In the genomic region with DNA sequence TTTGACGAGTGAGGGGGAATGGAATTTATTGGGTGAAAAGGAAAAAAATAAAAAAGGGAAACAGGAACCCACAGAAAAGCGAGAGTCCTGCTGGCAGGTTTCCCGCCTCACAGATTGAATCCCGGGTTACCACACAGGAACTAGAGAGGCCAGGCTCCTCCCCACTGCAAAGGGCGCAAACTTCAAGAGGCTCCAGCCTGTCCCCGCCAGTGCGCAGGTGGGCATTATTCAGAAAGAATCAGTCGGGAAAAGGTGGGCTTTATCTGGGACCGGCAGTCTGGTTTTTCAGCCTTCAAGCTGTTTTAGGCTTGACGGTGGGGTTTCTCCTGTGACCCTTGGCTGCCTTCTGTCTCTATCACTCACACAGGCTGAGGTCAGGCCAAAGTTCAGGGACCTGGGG, we compare ENCODE assay signal across 19 cellular contexts.
DNase-seq lines count a peak whose midpoint lies in the region; ATAC-seq and TF ChIP-seq lines count a peak whose summit lies in the region.
"Had no signal": no experiment of that assay in that cellular context is flagged by ENCODE, and none has a peak within 500 bp of the region (broad histone marks: within the 10 kb centered on the region; RNA-seq: fewer than 3 reads in every experiment).

No MANE protein-coding gene starts in this region.

- no peak overlapping the region for H3K56ac ChIP-seq in H9 (ENCODE audit: insufficient read length, low read depth, low read length)

- no peak overlapping the region for H2BK120ac ChIP-seq in H9 (ENCODE audit: low read depth, low read length, poor library complexity, severe bottlenecking)

- H3K27ac ChIP-seq in H9 (ENCODE audit: insufficient read length, low read depth, low read length), result no peak overlapping the region
- no peak overlapping the region for H3K27ac ChIP-seq in endodermal cell (ENCODE audit: low read depth, low read length)
- H3K27ac ChIP-seq in smooth muscle cell (ENCODE audit: low read depth), result no peak overlapping the region
- H3K27ac ChIP-seq: C4-2B, KMS-11, Peyer's patch had no signal

- peaks cover 30 to 49% of the 10 kb centered on the region in 2 experiments for H3K4me1 Mint-ChIP-seq in H9
- H3K4me1 Mint-ChIP-seq in endodermal cell, result peaks cover 24% of the 10 kb centered on the region
- no peaks in the 10 kb centered on the region for H3K4me1 Mint-ChIP-seq in mesothelial cell of epicardium

- H3K9ac ChIP-seq in H9 (ENCODE audit: extremely low read depth, insufficient read length, low read length) (no peak overlapping the region), endodermal cell (ENCODE audit: extremely low read depth, low read length, poor library complexity, severe bottlenecking) (no peak overlapping the region), smooth muscle cell (ENCODE audit: low read depth) (no peak overlapping the region)
- H3K9ac ChIP-seq: KMS-11 had no signal

- no peaks in the 10 kb centered on the region for H3F3A ChIP-seq in smooth muscle cell (ENCODE audit: low read depth)

- intact Hi-C loops in mucosa of descending colon (cut with DNase I, micrococcal nuclease), result no loop called here

- H3K4ac ChIP-seq in H9 (ENCODE audit: low read depth, low read length), result no peak overlapping the region; the same call in 1 of the 2 replicates

- no peaks in the 10 kb centered on the region for H4K20me1 ChIP-seq in H9 (ENCODE audit: control insufficient read depth, insufficient read depth, insufficient read length)
- no peaks in the 10 kb centered on the region for H4K20me1 ChIP-seq in smooth muscle cell (ENCODE audit: low read depth)

- H2BK20ac ChIP-seq in H9 (ENCODE audit: low read depth, low read length, poor library complexity, severe bottlenecking), result no peak overlapping the region

- H4K91ac ChIP-seq in H9 (ENCODE audit: insufficient read length, low read depth, low read length), result no peak overlapping the region

- DNase-seq in H9 (peak; percentile 71), endodermal cell (peak; percentile 63), mesothelial cell of epicardium (ENCODE audit: low spot score in 2 of 2, unreplicated experiment in 2 of 2) (no peak), smooth muscle cell (lab: John Stamatoyannopoulos, UW; ENCODE audit: unreplicated experiment) (no peak), mucosa of descending colon (no peak), NCI-H1436 (lab: John Stamatoyannopoulos, UW) (no peak), DMS79 (lab: John Stamatoyannopoulos, UW) (no peak)
- DNase-seq: DMS53, EL, HCEC 1CT, IMR-90, NCI-H1105, NCI-H2081, NCI-H2171, NCI-H526, Peyer's patch had no signal

- TF ChIP-seq CTCF in H9 (conservative IDR thresholded peaks at IDR 0.05), result no peak
- no peak for TF ChIP-seq CTCF in endodermal cell (conservative IDR thresholded peaks at IDR 0.05)
- TF ChIP-seq CTCF in mesothelial cell of epicardium (IDR thresholded peaks at IDR 0.05; ENCODE audit: unreplicated experiment), result no peak
- TF ChIP-seq CTCF in smooth muscle cell (IDR thresholded peaks at IDR 0.05; ENCODE audit: borderline replicate concordance, insufficient read depth, poor library complexity, severe bottlenecking), result no peak
- no peak for TF ChIP-seq CTCF in mucosa of descending colon (IDR thresholded peaks at IDR 0.05)

- no peak overlapping the region for H3T11ph ChIP-seq in H9 (ENCODE audit: low read length)

- peak overlapping the region; percentile 42 to 57; a peak in 3 of 5 replicates for H3K4me3 Mint-ChIP-seq in H9
- H3K4me3 Mint-ChIP-seq in endodermal cell, result peak overlapping the region; percentile 44
- H3K4me3 Mint-ChIP-seq in mesothelial cell of epicardium, result peak overlapping the region; percentile 44

- H3K36me3 ChIP-seq in endodermal cell (ENCODE audit: control insufficient read depth, insufficient read depth, low read length), result no peaks in the 10 kb centered on the region
- H3K36me3 ChIP-seq in smooth muscle cell (ENCODE audit: low read depth), result peaks cover 4% of the 10 kb centered on the region
- no peaks in the 10 kb centered on the region for H3K36me3 ChIP-seq in mucosa of descending colon (ENCODE audit: low read depth)
- H3K36me3 ChIP-seq: Peyer's patch had no signal

- H3K27me3 ChIP-seq in H9 (ENCODE audit: insufficient read depth, low read length), result no peaks in the 10 kb centered on the region
- no peaks in the 10 kb centered on the region for H3K27me3 ChIP-seq in endodermal cell (ENCODE audit: control insufficient read depth, insufficient read depth, low read length, poor library complexity, severe bottlenecking)
- H3K27me3 ChIP-seq in smooth muscle cell (ENCODE audit: low read depth), result no peaks in the 10 kb centered on the region
- H3K27me3 ChIP-seq: Peyer's patch had no signal

- H2BK5ac ChIP-seq in H9 (ENCODE audit: insufficient read length, low read length), result no peak overlapping the region

- no peak overlapping the region for H4K5ac ChIP-seq in H9 (ENCODE audit: insufficient read length, low read depth, low read length)

- H4K8ac ChIP-seq in H9 (replicated peaks; ENCODE audit: insufficient read length, low read depth, low read length), result no peak overlapping the region

- H2AK5ac ChIP-seq in H9 (ENCODE audit: insufficient read length, low read length), result no peak overlapping the region

- H3K4me2 ChIP-seq in H9 (ENCODE audit: insufficient read depth, insufficient read length, low read length) (no peak overlapping the region), smooth muscle cell (peak overlapping the region; percentile 9)
- H3K4me2 ChIP-seq: KMS-11 had no signal

- H3K23me2 ChIP-seq in H9 (ENCODE audit: insufficient read length, low read depth, low read length, poor library complexity, severe bottlenecking), result peaks cover 3% of the 10 kb centered on the region

- H3K23ac ChIP-seq in H9 (ENCODE audit: insufficient read length, low read depth, low read length), result no peak overlapping the region

- peaks cover 11% of the 10 kb centered on the region for H3K9me3 ChIP-seq in H9 (ENCODE audit: control insufficient read depth, low read depth, low read length)
- peaks cover 13% of the 10 kb centered on the region for H3K9me3 ChIP-seq in endodermal cell (ENCODE audit: control insufficient read depth, low read length)
- H3K9me3 ChIP-seq in smooth muscle cell (replicated peaks; ENCODE audit: low read depth), result peaks cover 10% of the 10 kb centered on the region
- no peaks in the 10 kb centered on the region for H3K9me3 ChIP-seq in mucosa of descending colon
- H3K9me3 ChIP-seq: Peyer's patch had no signal

- H2AFZ ChIP-seq in H9 (ENCODE audit: low read length) (no peak overlapping the region), smooth muscle cell (ENCODE audit: low read depth) (peak overlapping the region; percentile 38)

- H2BK12ac ChIP-seq in H9 (ENCODE audit: insufficient read length, low read depth, low read length), result no peak overlapping the region

- H2BK15ac ChIP-seq in H9 (ENCODE audit: low read depth, low read length), result no peak overlapping the region

- no peaks in the 10 kb centered on the region for H3K79me2 ChIP-seq in H9 (ENCODE audit: insufficient read depth, low read length)
- H3K79me2 ChIP-seq in smooth muscle cell (ENCODE audit: low read depth), result no peaks in the 10 kb centered on the region

- ATAC-seq in mucosa of descending colon, result no peak
- ATAC-seq: SK-N-SH treated with all-trans-retinoic acid at 6 μM for 48 hours had no signal

- H3K27ac Mint-ChIP-seq in H9, result peak overlapping the region; percentile 87 to 96 (median 92); a peak in 5 of 7 replicates
- peak overlapping the region; percentile 55 for H3K27ac Mint-ChIP-seq in endodermal cell
- no peak overlapping the region for H3K27ac Mint-ChIP-seq in mesothelial cell of epicardium

- no peaks in the 10 kb centered on the region for H3K79me1 ChIP-seq in H9 (ENCODE audit: insufficient read depth, low read depth, low read length, poor library complexity, severe bottlenecking)

- H3K36me3 Mint-ChIP-seq in H9 (ENCODE audit: insufficient read depth in 1 of 3, low read depth in 3 of 3) (peaks cover 20 to 60% (median 24%) of the 10 kb centered on the region in 3 experiments), endodermal cell (ENCODE audit: low read depth) (peaks cover 12% of the 10 kb centered on the region), mesothelial cell of epicardium (peaks cover 8% of the 10 kb centered on the region)

- no CpG with 5 or more reads among the region's 10 CpGs for WGBS in H9 (ENCODE audit: extremely low coverage, insufficient read length, low lambda C conversion rate)
- 86% methylated on average over 6 to 10 of the region's 10 CpGs for WGBS in endodermal cell (ENCODE audit: insufficient coverage in 1 of 2, insufficient read length in 1 of 2), 2 experiments
- 46% methylated on average over 10 of the region's 10 CpGs for WGBS in smooth muscle cell (ENCODE audit: low lambda C conversion rate)

- H3K4me1 ChIP-seq in H9 (ENCODE audit: insufficient read depth, low read length) (peaks cover 3% of the 10 kb centered on the region; the same call in 1 of the 2 replicates), endodermal cell (ENCODE audit: control insufficient read depth, insufficient read depth, low read length) (no peaks in the 10 kb centered on the region), smooth muscle cell (ENCODE audit: low read depth) (no peaks in the 10 kb centered on the region), mucosa of descending colon (ENCODE audit: low read depth) (no peaks in the 10 kb centered on the region)
- H3K4me1 ChIP-seq: Peyer's patch had no signal

- H3K18ac ChIP-seq in H9 (ENCODE audit: insufficient read length, low read depth, low read length), result peak overlapping the region; percentile 15

- H3K9me3 Mint-ChIP-seq in H9 (peaks cover 22 to 23% of the 10 kb centered on the region in 2 experiments), endodermal cell (peaks cover 44% of the 10 kb centered on the region), mesothelial cell of epicardium (peaks cover 22% of the 10 kb centered on the region)

- H3K14ac ChIP-seq in H9 (ENCODE audit: insufficient read depth, low read length), result no peak overlapping the region

- no peak overlapping the region for H3K4me3 ChIP-seq in endodermal cell (ENCODE audit: low read length)
- H3K4me3 ChIP-seq in smooth muscle cell, result peak overlapping the region; percentile 23
- no peak overlapping the region for H3K4me3 ChIP-seq in mucosa of descending colon
- H3K4me3 ChIP-seq: Peyer's patch had no signal

- H3K27me3 Mint-ChIP-seq in H9 (ENCODE audit: low read depth) (peaks cover 3% of the 10 kb centered on the region; the same call in 1 of the 2 replicates), endodermal cell (ENCODE audit: insufficient read depth) (no peaks in the 10 kb centered on the region), mesothelial cell of epicardium (ENCODE audit: low read depth) (no peaks in the 10 kb centered on the region)

Comparison
In these comparisons a context has a peak if more than half of its experiments do, and no peak if none do; other contexts are left out.
1. DNase-seq: peak in H9 (single experiment) and endodermal cell (single experiment); none in mesothelial cell of epicardium (0 of 2), smooth muscle cell (single experiment), mucosa of descending colon (0 of 3), NCI-H1436 (single experiment) and DMS79 (single experiment).
2. Peak in every context shown above with its lines, with median percentiles within 50 percentile points of each other: H3K4me3 Mint-ChIP-seq.